Comparison of ENCODE assay signal across 15 cellular contexts in the genomic region with DNA sequence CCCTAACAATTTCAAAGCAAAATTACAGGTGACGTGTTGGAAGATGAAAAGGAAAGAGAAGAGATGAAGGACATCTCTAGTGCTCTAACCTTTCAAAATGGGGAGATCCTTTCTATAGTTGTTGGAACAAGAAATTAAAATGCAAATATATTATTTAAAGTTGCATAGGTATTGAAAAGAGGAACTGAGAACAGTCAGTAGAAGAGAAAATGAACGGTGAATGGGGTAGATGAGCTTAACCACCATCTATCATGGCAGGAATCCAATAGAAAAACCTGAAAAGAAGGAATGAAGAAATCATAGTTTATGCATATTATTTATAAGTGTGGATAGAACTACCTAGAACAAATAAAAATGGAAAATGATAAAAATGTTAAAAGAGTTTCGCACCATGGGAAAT. TPM values are rescaled to one million over a fixed set of nuclear protein-coding genes. Genes with fewer than 3 reads are reported as not detected.
A peak's percentile ranks its signal among the peaks of the same experiment; 100 is the strongest.
DNase-seq lines count a peak whose midpoint lies in the region; ATAC-seq and TF ChIP-seq lines count a peak whose summit lies in the region.
"Had no signal": no experiment of that assay in that cellular context is flagged by ENCODE, and none has a peak within 500 bp of the region (broad histone marks: within the 10 kb centered on the region; RNA-seq: fewer than 3 reads in every experiment).

No MANE protein-coding gene starts in this region.

- CTCF ChIA-PET in WTC11 (lab: Charles Lee) = interaction anchor here (2.2 kb wide), 1 partner anchor 140 kb away, joined by 8 read pairs; no protein-coding TSS in a partner anchor
- CTCF ChIA-PET in activated CD4-positive, alpha-beta memory T cell treated with anti-CD3 and anti-CD28 coated beads, Interleukin-2, amount 10 ng/mL, durations not matched to agents 7 days and 5 days (lab: Charles Lee) = interaction anchor here (1.8 kb wide), 1 partner anchor 284 kb away, joined by 4 read pairs; no protein-coding TSS in a partner anchor

- ATAC-seq in GM21786 (IDR thresholded peaks at IDR 0.05; ENCODE audit: unreplicated experiment) (peak; percentile 89), HG03159 (IDR thresholded peaks at IDR 0.05; ENCODE audit: unreplicated experiment) (peak; percentile 96), SK-N-SH treated with all-trans-retinoic acid at 6 μM for 48 hours (no peak), WTC11 (no peak)
- ATAC-seq in stimulated activated naive B cell treated with anti-CD40 and anti-IgM and Interleukin-4, amounts not matched to agents 10 μg/mL and 1 μg/mL and 100 μg/mL, for 72 hours (replicated peaks) = peak; percentile 62 to 78
- ATAC-seq: activated T-helper 17 cell treated with anti-CD3 and anti-CD28 coated beads, Interleukin-2, amount 50 U/mL, for 72 hours; esophagus mucosa had no signal

- peaks cover 3 to 4% of the 10 kb centered on the region in 2 donors for H3K36me3 Mint-ChIP-seq in stimulated activated naive B cell treated with anti-CD40 and anti-IgM and Interleukin-4, amounts not matched to agents 10 μg/mL and 1 μg/mL and 100 μg/mL, for 72 hours
- no peaks in the 10 kb centered on the region for H3K36me3 Mint-ChIP-seq in WTC11
- H3K36me3 Mint-ChIP-seq in activated CD4-positive, alpha-beta memory T cell treated with anti-CD3 and anti-CD28 coated beads, Interleukin-2, amount 10 ng/mL, durations not matched to agents 7 days and 5 days (ENCODE audit: low read depth) = no peaks in the 10 kb centered on the region

- H3K27ac Mint-ChIP-seq in stimulated activated naive B cell treated with anti-CD40 and anti-IgM and Interleukin-4, amounts not matched to agents 10 μg/mL and 1 μg/mL and 100 μg/mL, for 72 hours = no peak overlapping the region
- no peak overlapping the region for H3K27ac Mint-ChIP-seq in WTC11
- H3K27ac Mint-ChIP-seq in activated CD4-positive, alpha-beta memory T cell treated with anti-CD3 and anti-CD28 coated beads, Interleukin-2, amount 10 ng/mL, durations not matched to agents 7 days and 5 days = no peak overlapping the region
- H3K27ac Mint-ChIP-seq: activated T-helper 17 cell treated with anti-CD3 and anti-CD28 coated beads, Interleukin-2, amount 50 U/mL, for 72 hours had no signal

- POLR2A ChIA-PET in WTC11 (lab: Charles Lee) = no interaction called here
- POLR2A ChIA-PET in activated CD4-positive, alpha-beta memory T cell treated with anti-CD3 and anti-CD28 coated beads, Interleukin-2, amount 10 ng/mL, durations not matched to agents 7 days and 5 days (lab: Charles Lee) = no interaction called here

- DNase-seq in NOMO-1 treated with DMSO at 0.1 percent for 48 hours (lab: John Stamatoyannopoulos, UW; ENCODE audit: unreplicated experiment) = peak; percentile 25
- no peak for DNase-seq in NOMO-1 treated with dmso at 0.1 percent for 144 hours (lab: John Stamatoyannopoulos, UW; ENCODE audit: unreplicated experiment)
- no peak for DNase-seq in stimulated activated naive B cell treated with anti-CD40 and anti-IgM and Interleukin-4, amounts not matched to agents 10 μg/mL and 1 μg/mL and 100 μg/mL, for 72 hours
- DNase-seq in WTC11 (ENCODE audit: low spot score) = no peak
- no peak for DNase-seq in activated CD4-positive, alpha-beta memory T cell treated with anti-CD3 and anti-CD28 coated beads, Interleukin-2, amount 10 ng/mL, durations not matched to agents 7 days and 5 days
- DNase-seq: 8988T; activated CD4-positive, alpha-beta T cell treated with anti-CD3 and anti-CD28 coated beads for 1 hour; central memory CD4-positive, alpha-beta T cell; IMR-90; upper lobe of left lung had no signal

- H3K4me1 Mint-ChIP-seq in stimulated activated naive B cell treated with anti-CD40 and anti-IgM and Interleukin-4, amounts not matched to agents 10 μg/mL and 1 μg/mL and 100 μg/mL, for 72 hours = peaks cover 11 to 15% of the 10 kb centered on the region in 2 donors
- H3K4me1 Mint-ChIP-seq in WTC11 = no peaks in the 10 kb centered on the region
- no peaks in the 10 kb centered on the region for H3K4me1 Mint-ChIP-seq in activated CD4-positive, alpha-beta memory T cell treated with anti-CD3 and anti-CD28 coated beads, Interleukin-2, amount 10 ng/mL, durations not matched to agents 7 days and 5 days
- H3K4me1 Mint-ChIP-seq: activated T-helper 17 cell treated with anti-CD3 and anti-CD28 coated beads, Interleukin-2, amount 50 U/mL, for 72 hours had no signal

- H3K9me3 Mint-ChIP-seq in stimulated activated naive B cell treated with anti-CD40 and anti-IgM and Interleukin-4, amounts not matched to agents 10 μg/mL and 1 μg/mL and 100 μg/mL, for 72 hours = peaks cover 4 to 7% of the 10 kb centered on the region in 2 donors
- no peaks in the 10 kb centered on the region for H3K9me3 Mint-ChIP-seq in WTC11
- H3K9me3 Mint-ChIP-seq in activated CD4-positive, alpha-beta memory T cell treated with anti-CD3 and anti-CD28 coated beads, Interleukin-2, amount 10 ng/mL, durations not matched to agents 7 days and 5 days = no peaks in the 10 kb centered on the region
- H3K9me3 Mint-ChIP-seq: activated T-helper 17 cell treated with anti-CD3 and anti-CD28 coated beads, Interleukin-2, amount 50 U/mL, for 72 hours had no signal

- H3K27me3 Mint-ChIP-seq in stimulated activated naive B cell treated with anti-CD40 and anti-IgM and Interleukin-4, amounts not matched to agents 10 μg/mL and 1 μg/mL and 100 μg/mL, for 72 hours = peaks cover 7 to 12% of the 10 kb centered on the region in 2 donors
- H3K27me3 Mint-ChIP-seq in WTC11 (ENCODE audit: low read depth) = no peaks in the 10 kb centered on the region
- H3K27me3 Mint-ChIP-seq in activated CD4-positive, alpha-beta memory T cell treated with anti-CD3 and anti-CD28 coated beads, Interleukin-2, amount 10 ng/mL, durations not matched to agents 7 days and 5 days = peaks cover 5% of the 10 kb centered on the region
- H3K27me3 Mint-ChIP-seq: activated T-helper 17 cell treated with anti-CD3 and anti-CD28 coated beads, Interleukin-2, amount 50 U/mL, for 72 hours had no signal

- no peak for TF ChIP-seq CTCF in WTC11 (IDR thresholded peaks at IDR 0.05)

- no peak overlapping the region for H3K4me3 Mint-ChIP-seq in stimulated activated naive B cell treated with anti-CD40 and anti-IgM and Interleukin-4, amounts not matched to agents 10 μg/mL and 1 μg/mL and 100 μg/mL, for 72 hours
- H3K4me3 Mint-ChIP-seq in WTC11 = no peak overlapping the region
- H3K4me3 Mint-ChIP-seq in activated CD4-positive, alpha-beta memory T cell treated with anti-CD3 and anti-CD28 coated beads, Interleukin-2, amount 10 ng/mL, durations not matched to agents 7 days and 5 days = no peak overlapping the region
- H3K4me3 Mint-ChIP-seq: activated T-helper 17 cell treated with anti-CD3 and anti-CD28 coated beads, Interleukin-2, amount 50 U/mL, for 72 hours had no signal

TF ChIP-seq in SK-N-SH treated with all-trans-retinoic acid at 6 μM for 48 hours, 23 proteins besides CTCF, POLR2A, EP300 and RAD21 (continues in another document):
- TF ChIP-seq TOX (CRISPR knock-in tag; IDR thresholded peaks at IDR 0.05; ENCODE audit: borderline replicate concordance) = no peak
- no peak for TF ChIP-seq ZNF70 (CRISPR knock-in tag; IDR thresholded peaks at IDR 0.05)
- no peak for TF ChIP-seq ZFP3 (CRISPR knock-in tag; IDR thresholded peaks at IDR 0.05)
- no peak for TF ChIP-seq TCF4 (CRISPR knock-in tag; IDR thresholded peaks at IDR 0.05; ENCODE audit: borderline replicate concordance)
- no peak for TF ChIP-seq ZFP30 (CRISPR knock-in tag; IDR thresholded peaks at IDR 0.05)
- no peak for TF ChIP-seq ARNTL (CRISPR knock-in tag; IDR thresholded peaks at IDR 0.05; ENCODE audit: borderline replicate concordance, low read depth)
- no peak for TF ChIP-seq ZNF8 (CRISPR knock-in tag; IDR thresholded peaks at IDR 0.05)
- no peak for TF ChIP-seq ZNF565 (CRISPR knock-in tag; conservative IDR thresholded peaks at IDR 0.05; ENCODE audit: low read depth)
- no peak for TF ChIP-seq OSR1 (CRISPR knock-in tag; IDR thresholded peaks at IDR 0.05)
- no peak for TF ChIP-seq PPARA (CRISPR knock-in tag; IDR thresholded peaks at IDR 0.05; ENCODE audit: borderline replicate concordance)

TF ChIP-seq in WTC11, 78 proteins besides CTCF, POLR2A, EP300 and RAD21 (continues in another document):
- TF ChIP-seq KAT7 (CRISPR knock-in tag; IDR thresholded peaks at IDR 0.05; ENCODE audit: borderline replicate concordance) (no peak), MLX (CRISPR knock-in tag; IDR thresholded peaks at IDR 0.05) (no peak), JUN (CRISPR knock-in tag; IDR thresholded peaks at IDR 0.05) (no peak), ZNF138 (CRISPR knock-in tag; conservative IDR thresholded peaks at IDR 0.05) (no peak), MXD4 (CRISPR knock-in tag; IDR thresholded peaks at IDR 0.05; ENCODE audit: borderline replicate concordance) (no peak), OVOL2 (CRISPR knock-in tag; IDR thresholded peaks at IDR 0.05; ENCODE audit: borderline replicate concordance) (no peak), NFE2L1 (CRISPR knock-in tag; IDR thresholded peaks at IDR 0.05) (no peak)
- TF ChIP-seq, protein P1, sequence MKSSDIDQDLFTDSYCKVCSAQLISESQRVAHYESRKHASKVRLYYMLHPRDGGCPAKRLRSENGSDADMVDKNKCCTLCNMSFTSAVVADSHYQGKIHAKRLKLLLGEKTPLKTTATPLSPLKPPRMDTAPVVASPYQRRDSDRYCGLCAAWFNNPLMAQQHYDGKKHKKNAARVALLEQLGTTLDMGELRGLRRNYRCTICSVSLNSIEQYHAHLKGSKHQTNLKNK (CRISPR knock-in tag; IDR thresholded peaks at IDR 0.05) = no peak
- TF ChIP-seq, protein P2, sequence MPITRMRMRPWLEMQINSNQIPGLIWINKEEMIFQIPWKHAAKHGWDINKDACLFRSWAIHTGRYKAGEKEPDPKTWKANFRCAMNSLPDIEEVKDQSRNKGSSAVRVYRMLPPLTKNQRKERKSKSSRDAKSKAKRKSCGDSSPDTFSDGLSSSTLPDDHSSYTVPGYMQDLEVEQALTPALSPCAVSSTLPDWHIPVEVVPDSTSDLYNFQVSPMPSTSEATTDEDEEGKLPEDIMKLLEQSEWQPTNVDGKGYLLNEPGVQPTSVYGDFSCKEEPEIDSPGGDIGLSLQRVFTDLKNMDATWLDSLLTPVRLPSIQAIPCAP (CRISPR knock-in tag; IDR thresholded peaks at IDR 0.05) = no peak

RNA-seq across cellular contexts. Expression of gene ANXA5, which starts 42.0 kb away (rescaled TPM):
- 169 to 186 TPM (median 176 TPM) in 3 replicates for total RNA-seq in WTC11 (2021)
- total RNA-seq in activated CD4-positive, alpha-beta memory T cell treated with anti-CD3 and anti-CD28 coated beads, Interleukin-2, amount 10 ng/mL, durations not matched to agents 7 days and 5 days = 100 to 1,000 TPM; 234 to 235 TPM

Comparison
In these comparisons a context has a peak if more than half of its experiments do, and no peak if none do; other contexts are left out.
1. ATAC-seq: peak in GM21786 (single experiment), HG03159 (single experiment) and stimulated activated naive B cell treated with anti-CD40 and anti-IgM and Interleukin-4, amounts not matched to agents 10 μg/mL and 1 μg/mL and 100 μg/mL, for 72 hours (2 of 2); none in SK-N-SH treated with all-trans-retinoic acid at 6 μM for 48 hours (single experiment) and WTC11 (single experiment).